Comparison of ENCODE assay signal across 1 cellular context in the genomic region with DNA sequence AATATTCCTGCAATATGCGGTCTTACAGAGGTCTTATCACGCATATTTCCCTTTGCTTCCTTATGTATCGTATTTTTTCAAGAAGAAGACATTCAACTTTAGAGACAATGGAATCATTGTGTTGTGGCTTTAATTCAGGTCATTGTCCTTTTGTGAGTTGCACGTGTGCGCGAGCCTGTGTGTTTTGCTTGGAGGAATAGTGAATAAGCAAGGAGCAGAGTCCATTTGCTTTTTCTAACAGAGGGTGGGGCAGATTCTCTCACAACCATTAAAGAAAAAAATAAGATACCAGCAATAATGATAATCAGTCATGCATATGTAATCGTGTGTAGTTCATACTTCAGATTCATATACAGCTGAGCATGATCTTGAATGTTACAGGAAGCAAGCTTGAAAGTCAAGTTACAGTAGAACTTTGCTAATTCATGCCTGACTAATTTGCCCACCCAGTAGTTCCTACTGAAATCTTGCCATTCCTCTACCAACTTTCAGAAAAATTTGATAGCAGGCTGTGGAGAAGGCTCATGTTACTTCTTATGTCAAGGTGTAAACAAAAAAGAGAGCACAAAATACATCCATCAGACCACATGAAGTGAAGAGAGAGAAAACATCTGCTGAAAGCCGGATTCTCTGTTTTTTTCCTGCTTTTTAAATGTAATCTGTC.
TF ChIP-seq lines count a peak whose summit lies in the region.

No MANE protein-coding gene starts in this region.

TF ChIP-seq in HepG2, 621 proteins besides CTCF, POLR2A, EP300 and RAD21 (continued from another document and continues in another):
- TF ChIP-seq, protein P1, sequence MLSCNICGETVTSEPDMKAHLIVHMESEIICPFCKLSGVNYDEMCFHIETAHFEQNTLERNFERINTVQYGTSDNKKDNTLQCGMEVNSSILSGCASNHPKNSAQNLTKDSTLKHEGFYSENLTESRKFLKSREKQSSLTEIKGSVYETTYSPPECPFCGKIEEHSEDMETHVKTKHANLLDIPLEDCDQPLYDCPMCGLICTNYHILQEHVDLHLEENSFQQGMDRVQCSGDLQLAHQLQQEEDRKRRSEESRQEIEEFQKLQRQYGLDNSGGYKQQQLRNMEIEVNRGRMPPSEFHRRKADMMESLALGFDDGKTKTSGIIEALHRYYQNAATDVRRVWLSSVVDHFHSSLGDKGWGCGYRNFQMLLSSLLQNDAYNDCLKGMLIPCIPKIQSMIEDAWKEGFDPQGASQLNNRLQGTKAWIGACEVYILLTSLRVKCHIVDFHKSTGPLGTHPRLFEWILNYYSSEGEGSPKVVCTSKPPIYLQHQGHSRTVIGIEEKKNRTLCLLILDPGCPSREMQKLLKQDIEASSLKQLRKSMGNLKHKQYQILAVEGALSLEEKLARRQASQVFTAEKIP (CRISPR knock-in tag; IDR thresholded peaks at IDR 0.05; ENCODE audit: borderline replicate concordance), result no peak
- TF ChIP-seq SAFB2 (CRISPR knock-in tag; IDR thresholded peaks at IDR 0.05; ENCODE audit: borderline replicate concordance, low read depth) (no peak), KMT2A (CRISPR knock-in tag; IDR thresholded peaks at IDR 0.05) (no peak; the same call in 1 of the 2 replicates), SOX6 (IDR thresholded peaks at IDR 0.05) (no peak), SOX6 (CRISPR knock-in tag; IDR thresholded peaks at IDR 0.05) (peak; percentile 96), ZNF772 (CRISPR knock-in tag; IDR thresholded peaks at IDR 0.05) (no peak), ZSCAN29 (CRISPR knock-in tag; conservative IDR thresholded peaks at IDR 0.05) (no peak), ZSCAN31 (CRISPR knock-in tag; IDR thresholded peaks at IDR 0.05; ENCODE audit: low read depth) (no peak), ZNF296 (CRISPR knock-in tag; conservative IDR thresholded peaks at IDR 0.05) (no peak), CBX2 (IDR thresholded peaks at IDR 0.05; ENCODE audit: low read depth, low read length) (no peak), CBX2 (CRISPR knock-in tag; IDR thresholded peaks at IDR 0.05; ENCODE audit: low read depth) (no peak), ZNF589 (CRISPR knock-in tag; conservative IDR thresholded peaks at IDR 0.05) (no peak), TCF12 (IDR thresholded peaks at IDR 0.05) (no peak), TCF12 (CRISPR knock-in tag; IDR thresholded peaks at IDR 0.05) (no peak), PTBP1 (IDR thresholded peaks at IDR 0.05; ENCODE audit: low read depth, low read length, poor library complexity, severe bottlenecking) (no peak), ZNF10 (CRISPR knock-in tag; IDR thresholded peaks at IDR 0.05; ENCODE audit: borderline replicate concordance, low read depth) (no peak), FOXA3 (CRISPR knock-in tag; IDR thresholded peaks at IDR 0.05) (peak; percentile 19; the same call in 1 of the 2 replicates), NCOA1 (CRISPR knock-in tag; IDR thresholded peaks at IDR 0.05) (no peak), RXRB (CRISPR knock-in tag; IDR thresholded peaks at IDR 0.05; ENCODE audit: borderline replicate concordance) (peak; percentile 65; the same call in 1 of the 2 replicates), FOXP1 (IDR thresholded peaks at IDR 0.05) (no peak), FOXP1 (CRISPR knock-in tag; IDR thresholded peaks at IDR 0.05) (peak; percentile 55)
- TF ChIP-seq, protein P2, sequence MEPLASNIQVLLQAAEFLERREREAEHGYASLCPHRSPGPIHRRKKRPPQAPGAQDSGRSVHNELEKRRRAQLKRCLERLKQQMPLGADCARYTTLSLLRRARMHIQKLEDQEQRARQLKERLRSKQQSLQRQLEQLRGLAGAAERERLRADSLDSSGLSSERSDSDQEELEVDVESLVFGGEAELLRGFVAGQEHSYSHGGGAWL (CRISPR knock-in tag; IDR thresholded peaks at IDR 0.05), result no peak
- TF ChIP-seq, protein P3, sequence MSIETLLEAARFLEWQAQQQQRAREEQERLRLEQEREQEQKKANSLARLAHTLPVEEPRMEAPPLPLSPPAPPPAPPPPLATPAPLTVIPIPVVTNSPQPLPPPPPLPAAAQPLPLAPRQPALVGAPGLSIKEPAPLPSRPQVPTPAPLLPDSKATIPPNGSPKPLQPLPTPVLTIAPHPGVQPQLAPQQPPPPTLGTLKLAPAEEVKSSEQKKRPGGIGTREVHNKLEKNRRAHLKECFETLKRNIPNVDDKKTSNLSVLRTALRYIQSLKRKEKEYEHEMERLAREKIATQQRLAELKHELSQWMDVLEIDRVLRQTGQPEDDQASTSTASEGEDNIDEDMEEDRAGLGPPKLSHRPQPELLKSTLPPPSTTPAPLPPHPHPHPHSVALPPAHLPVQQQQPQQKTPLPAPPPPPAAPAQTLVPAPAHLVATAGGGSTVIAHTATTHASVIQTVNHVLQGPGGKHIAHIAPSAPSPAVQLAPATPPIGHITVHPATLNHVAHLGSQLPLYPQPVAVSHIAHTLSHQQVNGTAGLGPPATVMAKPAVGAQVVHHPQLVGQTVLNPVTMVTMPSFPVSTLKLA (IDR thresholded peaks at IDR 0.05), result peak; percentile 52
- TF ChIP-seq, protein P4, sequence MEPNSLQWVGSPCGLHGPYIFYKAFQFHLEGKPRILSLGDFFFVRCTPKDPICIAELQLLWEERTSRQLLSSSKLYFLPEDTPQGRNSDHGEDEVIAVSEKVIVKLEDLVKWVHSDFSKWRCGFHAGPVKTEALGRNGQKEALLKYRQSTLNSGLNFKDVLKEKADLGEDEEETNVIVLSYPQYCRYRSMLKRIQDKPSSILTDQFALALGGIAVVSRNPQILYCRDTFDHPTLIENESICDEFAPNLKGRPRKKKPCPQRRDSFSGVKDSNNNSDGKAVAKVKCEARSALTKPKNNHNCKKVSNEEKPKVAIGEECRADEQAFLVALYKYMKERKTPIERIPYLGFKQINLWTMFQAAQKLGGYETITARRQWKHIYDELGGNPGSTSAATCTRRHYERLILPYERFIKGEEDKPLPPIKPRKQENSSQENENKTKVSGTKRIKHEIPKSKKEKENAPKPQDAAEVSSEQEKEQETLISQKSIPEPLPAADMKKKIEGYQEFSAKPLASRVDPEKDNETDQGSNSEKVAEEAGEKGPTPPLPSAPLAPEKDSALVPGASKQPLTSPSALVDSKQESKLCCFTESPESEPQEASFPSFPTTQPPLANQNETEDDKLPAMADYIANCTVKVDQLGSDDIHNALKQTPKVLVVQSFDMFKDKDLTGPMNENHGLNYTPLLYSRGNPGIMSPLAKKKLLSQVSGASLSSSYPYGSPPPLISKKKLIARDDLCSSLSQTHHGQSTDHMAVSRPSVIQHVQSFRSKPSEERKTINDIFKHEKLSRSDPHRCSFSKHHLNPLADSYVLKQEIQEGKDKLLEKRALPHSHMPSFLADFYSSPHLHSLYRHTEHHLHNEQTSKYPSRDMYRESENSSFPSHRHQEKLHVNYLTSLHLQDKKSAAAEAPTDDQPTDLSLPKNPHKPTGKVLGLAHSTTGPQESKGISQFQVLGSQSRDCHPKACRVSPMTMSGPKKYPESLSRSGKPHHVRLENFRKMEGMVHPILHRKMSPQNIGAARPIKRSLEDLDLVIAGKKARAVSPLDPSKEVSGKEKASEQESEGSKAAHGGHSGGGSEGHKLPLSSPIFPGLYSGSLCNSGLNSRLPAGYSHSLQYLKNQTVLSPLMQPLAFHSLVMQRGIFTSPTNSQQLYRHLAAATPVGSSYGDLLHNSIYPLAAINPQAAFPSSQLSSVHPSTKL (CRISPR knock-in tag; IDR thresholded peaks at IDR 0.05), result peak; percentile 66
- TF ChIP-seq, protein P5, sequence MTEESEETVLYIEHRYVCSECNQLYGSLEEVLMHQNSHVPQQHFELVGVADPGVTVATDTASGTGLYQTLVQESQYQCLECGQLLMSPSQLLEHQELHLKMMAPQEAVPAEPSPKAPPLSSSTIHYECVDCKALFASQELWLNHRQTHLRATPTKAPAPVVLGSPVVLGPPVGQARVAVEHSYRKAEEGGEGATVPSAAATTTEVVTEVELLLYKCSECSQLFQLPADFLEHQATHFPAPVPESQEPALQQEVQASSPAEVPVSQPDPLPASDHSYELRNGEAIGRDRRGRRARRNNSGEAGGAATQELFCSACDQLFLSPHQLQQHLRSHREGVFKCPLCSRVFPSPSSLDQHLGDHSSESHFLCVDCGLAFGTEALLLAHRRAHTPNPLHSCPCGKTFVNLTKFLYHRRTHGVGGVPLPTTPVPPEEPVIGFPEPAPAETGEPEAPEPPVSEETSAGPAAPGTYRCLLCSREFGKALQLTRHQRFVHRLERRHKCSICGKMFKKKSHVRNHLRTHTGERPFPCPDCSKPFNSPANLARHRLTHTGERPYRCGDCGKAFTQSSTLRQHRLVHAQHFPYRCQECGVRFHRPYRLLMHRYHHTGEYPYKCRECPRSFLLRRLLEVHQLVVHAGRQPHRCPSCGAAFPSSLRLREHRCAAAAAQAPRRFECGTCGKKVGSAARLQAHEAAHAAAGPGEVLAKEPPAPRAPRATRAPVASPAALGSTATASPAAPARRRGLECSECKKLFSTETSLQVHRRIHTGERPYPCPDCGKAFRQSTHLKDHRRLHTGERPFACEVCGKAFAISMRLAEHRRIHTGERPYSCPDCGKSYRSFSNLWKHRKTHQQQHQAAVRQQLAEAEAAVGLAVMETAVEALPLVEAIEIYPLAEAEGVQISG (CRISPR knock-in tag; IDR thresholded peaks at IDR 0.05), result no peak
- TF ChIP-seq, protein P6, sequence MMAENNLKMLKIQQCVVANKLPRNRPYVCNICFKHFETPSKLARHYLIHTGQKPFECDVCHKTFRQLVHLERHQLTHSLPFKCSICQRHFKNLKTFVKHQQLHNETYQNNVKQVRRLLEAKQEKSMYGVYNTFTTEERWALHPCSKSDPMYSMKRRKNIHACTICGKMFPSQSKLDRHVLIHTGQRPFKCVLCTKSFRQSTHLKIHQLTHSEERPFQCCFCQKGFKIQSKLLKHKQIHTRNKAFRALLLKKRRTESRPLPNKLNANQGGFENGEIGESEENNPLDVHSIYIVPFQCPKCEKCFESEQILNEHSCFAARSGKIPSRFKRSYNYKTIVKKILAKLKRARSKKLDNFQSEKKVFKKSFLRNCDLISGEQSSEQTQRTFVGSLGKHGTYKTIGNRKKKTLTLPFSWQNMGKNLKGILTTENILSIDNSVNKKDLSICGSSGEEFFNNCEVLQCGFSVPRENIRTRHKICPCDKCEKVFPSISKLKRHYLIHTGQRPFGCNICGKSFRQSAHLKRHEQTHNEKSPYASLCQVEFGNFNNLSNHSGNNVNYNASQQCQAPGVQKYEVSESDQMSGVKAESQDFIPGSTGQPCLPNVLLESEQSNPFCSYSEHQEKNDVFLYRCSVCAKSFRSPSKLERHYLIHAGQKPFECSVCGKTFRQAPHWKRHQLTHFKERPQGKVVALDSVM (CRISPR knock-in tag; IDR thresholded peaks at IDR 0.05), result no peak
- TF ChIP-seq, protein P7, sequence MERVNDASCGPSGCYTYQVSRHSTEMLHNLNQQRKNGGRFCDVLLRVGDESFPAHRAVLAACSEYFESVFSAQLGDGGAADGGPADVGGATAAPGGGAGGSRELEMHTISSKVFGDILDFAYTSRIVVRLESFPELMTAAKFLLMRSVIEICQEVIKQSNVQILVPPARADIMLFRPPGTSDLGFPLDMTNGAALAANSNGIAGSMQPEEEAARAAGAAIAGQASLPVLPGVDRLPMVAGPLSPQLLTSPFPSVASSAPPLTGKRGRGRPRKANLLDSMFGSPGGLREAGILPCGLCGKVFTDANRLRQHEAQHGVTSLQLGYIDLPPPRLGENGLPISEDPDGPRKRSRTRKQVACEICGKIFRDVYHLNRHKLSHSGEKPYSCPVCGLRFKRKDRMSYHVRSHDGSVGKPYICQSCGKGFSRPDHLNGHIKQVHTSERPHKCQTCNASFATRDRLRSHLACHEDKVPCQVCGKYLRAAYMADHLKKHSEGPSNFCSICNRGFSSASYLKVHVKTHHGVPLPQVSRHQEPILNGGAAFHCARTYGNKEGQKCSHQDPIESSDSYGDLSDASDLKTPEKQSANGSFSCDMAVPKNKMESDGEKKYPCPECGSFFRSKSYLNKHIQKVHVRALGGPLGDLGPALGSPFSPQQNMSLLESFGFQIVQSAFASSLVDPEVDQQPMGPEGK (CRISPR knock-in tag; IDR thresholded peaks at IDR 0.05), result 0 out of 2 replicates have a peak, but pooled peaks have one; percentile 17
- TF ChIP-seq, protein P8, sequence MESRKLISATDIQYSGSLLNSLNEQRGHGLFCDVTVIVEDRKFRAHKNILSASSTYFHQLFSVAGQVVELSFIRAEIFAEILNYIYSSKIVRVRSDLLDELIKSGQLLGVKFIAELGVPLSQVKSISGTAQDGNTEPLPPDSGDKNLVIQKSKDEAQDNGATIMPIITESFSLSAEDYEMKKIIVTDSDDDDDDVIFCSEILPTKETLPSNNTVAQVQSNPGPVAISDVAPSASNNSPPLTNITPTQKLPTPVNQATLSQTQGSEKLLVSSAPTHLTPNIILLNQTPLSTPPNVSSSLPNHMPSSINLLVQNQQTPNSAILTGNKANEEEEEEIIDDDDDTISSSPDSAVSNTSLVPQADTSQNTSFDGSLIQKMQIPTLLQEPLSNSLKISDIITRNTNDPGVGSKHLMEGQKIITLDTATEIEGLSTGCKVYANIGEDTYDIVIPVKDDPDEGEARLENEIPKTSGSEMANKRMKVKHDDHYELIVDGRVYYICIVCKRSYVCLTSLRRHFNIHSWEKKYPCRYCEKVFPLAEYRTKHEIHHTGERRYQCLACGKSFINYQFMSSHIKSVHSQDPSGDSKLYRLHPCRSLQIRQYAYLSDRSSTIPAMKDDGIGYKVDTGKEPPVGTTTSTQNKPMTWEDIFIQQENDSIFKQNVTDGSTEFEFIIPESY (CRISPR knock-in tag; IDR thresholded peaks at IDR 0.05), result no peak
- TF ChIP-seq, protein P9, sequence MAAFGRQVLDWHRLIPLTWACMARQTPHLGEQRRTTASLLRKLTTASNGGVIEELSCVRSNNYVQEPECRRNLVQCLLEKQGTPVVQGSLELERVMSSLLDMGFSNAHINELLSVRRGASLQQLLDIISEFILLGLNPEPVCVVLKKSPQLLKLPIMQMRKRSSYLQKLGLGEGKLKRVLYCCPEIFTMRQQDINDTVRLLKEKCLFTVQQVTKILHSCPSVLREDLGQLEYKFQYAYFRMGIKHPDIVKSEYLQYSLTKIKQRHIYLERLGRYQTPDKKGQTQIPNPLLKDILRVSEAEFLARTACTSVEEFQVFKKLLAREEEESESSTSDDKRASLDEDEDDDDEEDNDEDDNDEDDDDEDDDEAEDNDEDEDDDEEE (CRISPR knock-in tag; IDR thresholded peaks at IDR 0.05), result no peak
- TF ChIP-seq, protein P10, sequence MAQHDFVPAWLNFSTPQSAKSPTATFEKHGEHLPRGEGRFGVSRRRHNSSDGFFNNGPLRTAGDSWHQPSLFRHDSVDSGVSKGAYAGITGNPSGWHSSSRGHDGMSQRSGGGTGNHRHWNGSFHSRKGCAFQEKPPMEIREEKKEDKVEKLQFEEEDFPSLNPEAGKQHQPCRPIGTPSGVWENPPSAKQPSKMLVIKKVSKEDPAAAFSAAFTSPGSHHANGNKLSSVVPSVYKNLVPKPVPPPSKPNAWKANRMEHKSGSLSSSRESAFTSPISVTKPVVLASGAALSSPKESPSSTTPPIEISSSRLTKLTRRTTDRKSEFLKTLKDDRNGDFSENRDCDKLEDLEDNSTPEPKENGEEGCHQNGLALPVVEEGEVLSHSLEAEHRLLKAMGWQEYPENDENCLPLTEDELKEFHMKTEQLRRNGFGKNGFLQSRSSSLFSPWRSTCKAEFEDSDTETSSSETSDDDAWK (CRISPR knock-in tag; IDR thresholded peaks at IDR 0.05), result no peak
- TF ChIP-seq, protein P11, sequence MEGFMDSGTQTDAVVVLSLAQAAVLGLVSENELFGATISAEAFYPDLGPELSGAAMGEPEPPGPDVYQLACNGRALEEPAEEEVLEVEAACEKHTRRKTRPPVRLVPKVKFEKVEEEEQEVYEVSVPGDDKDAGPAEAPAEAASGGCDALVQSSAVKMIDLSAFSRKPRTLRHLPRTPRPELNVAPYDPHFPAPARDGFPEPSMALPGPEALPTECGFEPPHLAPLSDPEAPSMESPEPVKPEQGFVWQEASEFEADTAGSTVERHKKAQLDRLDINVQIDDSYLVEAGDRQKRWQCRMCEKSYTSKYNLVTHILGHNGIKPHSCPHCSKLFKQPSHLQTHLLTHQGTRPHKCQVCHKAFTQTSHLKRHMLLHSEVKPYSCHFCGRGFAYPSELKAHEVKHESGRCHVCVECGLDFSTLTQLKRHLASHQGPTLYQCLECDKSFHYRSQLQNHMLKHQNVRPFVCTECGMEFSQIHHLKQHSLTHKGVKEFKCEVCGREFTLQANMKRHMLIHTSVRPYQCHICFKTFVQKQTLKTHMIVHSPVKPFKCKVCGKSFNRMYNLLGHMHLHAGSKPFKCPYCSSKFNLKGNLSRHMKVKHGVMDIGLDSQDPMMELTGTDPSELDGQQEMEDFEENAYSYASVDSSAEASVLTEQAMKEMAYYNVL (CRISPR knock-in tag; IDR thresholded peaks at IDR 0.05; ENCODE audit: borderline replicate concordance), result peak; percentile 66; the same call in 1 of the 2 replicates
